In genomic region chr1:178725603-178726517, GRCh38 we compare ENCODE assay signal across 8 cellular contexts. TPM values are rescaled to one million over a fixed set of nuclear protein-coding genes. Genes with fewer than 3 reads are reported as not detected.
DNase-seq lines count a peak whose midpoint lies in the region; ATAC-seq and TF ChIP-seq lines count a peak whose summit lies in the region.

No MANE protein-coding gene starts in this region.

- H3K9me3 ChIP-seq in KOPT-K1 (ENCODE audit: insufficient read depth, low read length, poor library complexity, severe bottlenecking): no peaks in the 10 kb centered on the region
- no peaks in the 10 kb centered on the region for H3K9me3 ChIP-seq in SJCRH30 (replicated peaks)
- no peaks in the 10 kb centered on the region for H3K9me3 ChIP-seq in upper lobe of left lung

- H3K4me1 ChIP-seq in SJCRH30: peaks cover 7% of the 10 kb centered on the region
- H3K4me1 ChIP-seq in upper lobe of left lung: peaks cover 0 to 14% (median 5%) of the 10 kb centered on the region in 4 donors

- H3K27ac ChIP-seq in KOPT-K1 (ENCODE audit: low read depth, low read length, poor library complexity, severe bottlenecking) (peak overlapping the region; percentile 58), SJCRH30 (peak overlapping the region; percentile 67), upper lobe of left lung (peak overlapping the region; percentile 69 to 91 (median 74))

- no peak for TF ChIP-seq EP300 in upper lobe of left lung (IDR thresholded peaks at IDR 0.05)

- peaks cover 1% of the 10 kb centered on the region for H3K36me3 Mint-ChIP-seq in activated naive CD8-positive, alpha-beta T cell treated with anti-CD3 and anti-CD28 coated beads for 36 hours

- peak; percentile 82 for ATAC-seq in GM21825 (IDR thresholded peaks at IDR 0.05; ENCODE audit: unreplicated experiment)
- peak; percentile 88 to 92 for ATAC-seq in upper lobe of left lung (ENCODE audit: low FRiP score in 2 of 2)

- peak overlapping the region; percentile 98 for H3K4me3 ChIP-seq in SJCRH30
- peak overlapping the region; percentile 75 to 95 (median 86) for H3K4me3 ChIP-seq in upper lobe of left lung

- H3K27me3 ChIP-seq in SJCRH30 (no peaks in the 10 kb centered on the region), upper lobe of left lung (no peaks in the 10 kb centered on the region)

- DNase-seq in Daoy (ENCODE audit: low read depth) (peak; percentile 86), SJCRH30 (peak; percentile 74 to 84), glomerular visceral epithelial cell (ENCODE audit: extremely low spot score) (peak; percentile 92), occipital lobe (lab: John Stamatoyannopoulos, UW) (peak; percentile 29), upper lobe of left lung (peak; percentile 90 to 91)
- DNase-seq in activated naive CD8-positive, alpha-beta T cell treated with anti-CD3 and anti-CD28 coated beads for 36 hours: peak; percentile 50

- TF ChIP-seq POLR2A in upper lobe of left lung (IDR thresholded peaks at IDR 0.05): peak in 2 of 4 donors; percentile 29 to 53

- H3K36me3 ChIP-seq in KOPT-K1 (ENCODE audit: insufficient read depth, low read length): no peaks in the 10 kb centered on the region
- H3K36me3 ChIP-seq in SJCRH30: no peaks in the 10 kb centered on the region
- H3K36me3 ChIP-seq in upper lobe of left lung: no peaks in the 10 kb centered on the region

- peaks cover 20% of the 10 kb centered on the region for H3K4me1 Mint-ChIP-seq in activated naive CD8-positive, alpha-beta T cell treated with anti-CD3 and anti-CD28 coated beads for 36 hours

- TF ChIP-seq CTCF in upper lobe of left lung (IDR thresholded peaks at IDR 0.05): no peak

- H3K27me3 Mint-ChIP-seq in activated naive CD8-positive, alpha-beta T cell treated with anti-CD3 and anti-CD28 coated beads for 36 hours: no peaks in the 10 kb centered on the region

- H3K4me3 Mint-ChIP-seq in activated naive CD8-positive, alpha-beta T cell treated with anti-CD3 and anti-CD28 coated beads for 36 hours: peak overlapping the region; percentile 82

- WGBS in upper lobe of left lung, 2 donors: 0 to 1% methylated on average over 14 to 60 of the region's 76 CpGs

- no peaks in the 10 kb centered on the region for H3K9me3 Mint-ChIP-seq in activated naive CD8-positive, alpha-beta T cell treated with anti-CD3 and anti-CD28 coated beads for 36 hours

- H3K27ac Mint-ChIP-seq in activated naive CD8-positive, alpha-beta T cell treated with anti-CD3 and anti-CD28 coated beads for 36 hours: peak overlapping the region; percentile 47

RNA-seq across cellular contexts. Expression of gene RALGPS2, which starts 0.8 kb away (rescaled TPM):
- total RNA-seq in Daoy (2014; rRNA removed; shearing (Covaris generic)): 5.5 and 17.5 TPM in 2 replicates
- 34.9 and 41.5 TPM in 2 replicates for total RNA-seq in SJCRH30 (2014; rRNA removed; shearing (Covaris generic))
- total RNA-seq in activated naive CD8-positive, alpha-beta T cell treated with anti-CD3 and anti-CD28 coated beads for 36 hours: 1 to 10 TPM; 5.0 to 6.6 TPM
- total RNA-seq in occipital lobe (91.1 TPM), upper lobe of left lung (10 to 100 TPM in 1 of 6 donors, 1 to 10 TPM in 5; 6.2 to 23.9 (median 7.6) TPM)

Comparison
In these comparisons a context has a peak if more than half of its experiments do, and no peak if none do; other contexts are left out.
1. Peak in every context shown above with its lines: DNase-seq, ATAC-seq, H3K4me3 ChIP-seq and H3K27ac ChIP-seq.
2. DNase-seq: peak in every context shown above with its lines; median percentile 92 in glomerular visceral epithelial cell; 90 in upper lobe of left lung; 86 in Daoy; 79 in SJCRH30; 50 in activated naive CD8-positive, alpha-beta T cell treated with anti-CD3 and anti-CD28 coated beads for 36 hours; 29 in occipital lobe.